26 cellular contexts compared by ENCODE assay signal in the genomic region with DNA sequence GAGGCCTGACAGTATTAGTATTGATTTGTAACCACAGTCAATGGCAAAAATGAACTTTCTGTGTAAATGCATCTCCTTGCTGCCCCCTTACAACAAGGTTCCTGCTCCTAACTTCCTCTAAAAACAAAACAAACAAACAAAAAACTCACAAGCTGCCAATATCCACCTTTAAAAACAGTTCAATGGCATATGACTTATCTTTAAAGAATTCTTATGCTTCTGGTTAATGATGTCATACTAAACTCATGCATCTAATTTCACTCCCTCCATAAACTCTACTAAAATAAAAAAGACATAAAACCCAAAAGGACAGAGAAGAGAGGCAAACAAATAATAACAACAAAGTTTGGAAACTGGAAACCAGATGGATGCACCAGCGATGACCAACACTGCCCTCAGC. TPM values are rescaled to one million over a fixed set of nuclear protein-coding genes. Genes with fewer than 3 reads are reported as not detected.
"Had no signal": no experiment of that assay in that cellular context is flagged by ENCODE, and none has a peak within 500 bp of the region (broad histone marks: within the 10 kb centered on the region; RNA-seq: fewer than 3 reads in every experiment).

No MANE protein-coding gene starts in this region.

- H3K27ac ChIP-seq: adrenal gland, gastroesophageal sphincter, heart left ventricle, left ventricle myocardium inferior, parathyroid adenoma, thyroid gland, VCaP had no signal

- H3K36me3 ChIP-seq: adrenal gland, gastroesophageal sphincter, heart left ventricle, left ventricle myocardium inferior, thyroid gland had no signal

- H3K27me3 Mint-ChIP-seq: activated naive CD4-positive, alpha-beta T cell treated with anti-CD3 and anti-CD28 coated beads, Interleukin-2, amount 50 U/mL, for 24 hours had no signal

- ATAC-seq: activated T-cell treated with anti-CD3 and anti-CD28 coated beads, Interleukin-2, amount 50 U/mL, for 72 hours; gastroesophageal sphincter; heart left ventricle had no signal

- H3K4me1 Mint-ChIP-seq: activated naive CD4-positive, alpha-beta T cell treated with anti-CD3 and anti-CD28 coated beads, Interleukin-2, amount 50 U/mL, for 24 hours; nephron had no signal

- H3K27me3 ChIP-seq: adrenal gland, gastroesophageal sphincter, heart left ventricle, thyroid gland had no signal

- H2AFZ ChIP-seq: parathyroid adenoma had no signal

- DNase-seq: activated CD4-positive, alpha-beta T cell treated with anti-CD3 and anti-CD28 coated beads, Interleukin-2, amount 50 U/mL, for 1 hour; activated CD4-positive, CD25-positive, alpha-beta regulatory T cell treated with anti-CD3 and anti-CD28 coated beads, Interleukin-2, amount 50 U/mL, for 72 hours; activated CD8-positive, alpha-beta memory T cell treated with anti-CD3 and anti-CD28 coated beads, Interleukin-2, amount 50 U/mL, for 48 hours; activated gamma-delta T cell; activated T-cell treated with anti-CD3 and anti-CD28 coated beads, Interleukin-2, amount 50 U/mL, for 72 hours; adrenal gland; dermis blood vessel endothelial cell; effector memory CD4-positive, alpha-beta T cell; heart left ventricle; left ventricle myocardium inferior; mammary epithelial cell; midbrain; stimulated activated naive CD4-positive, alpha-beta T cell; T-helper 2 cell; thyroid gland had no signal

- H3K9ac ChIP-seq: parathyroid adenoma had no signal

- H3K9me3 ChIP-seq: adrenal gland, thyroid gland had no signal

- H3K4me3 Mint-ChIP-seq: activated naive CD4-positive, alpha-beta T cell treated with anti-CD3 and anti-CD28 coated beads, Interleukin-2, amount 50 U/mL, for 24 hours; activated T-cell treated with anti-CD3 and anti-CD28 coated beads, Interleukin-2, amount 50 U/mL, for 72 hours; nephron had no signal

- H3K4me1 ChIP-seq: adrenal gland, gastroesophageal sphincter, heart left ventricle, left ventricle myocardium inferior, parathyroid adenoma, thyroid gland had no signal

- H3K4me3 ChIP-seq: adrenal gland, gastroesophageal sphincter, heart left ventricle, left ventricle myocardium inferior, thyroid gland had no signal

- H3K27ac Mint-ChIP-seq: activated naive CD4-positive, alpha-beta T cell treated with anti-CD3 and anti-CD28 coated beads, Interleukin-2, amount 50 U/mL, for 24 hours; activated T-cell treated with anti-CD3 and anti-CD28 coated beads, Interleukin-2, amount 50 U/mL, for 72 hours; nephron had no signal

- H3K79me2 ChIP-seq: parathyroid adenoma had no signal

- H3K36me3 Mint-ChIP-seq: activated naive CD4-positive, alpha-beta T cell treated with anti-CD3 and anti-CD28 coated beads, Interleukin-2, amount 50 U/mL, for 24 hours had no signal

- FAIRE-seq: astrocyte had no signal

RNA-seq across cellular contexts. Expression of a gene that starts 9.0 kb away (rescaled TPM):
- total RNA-seq: activated T-cell treated with anti-CD3 and anti-CD28 coated beads, Interleukin-2, amount 50 U/mL, for 72 hours; adrenal gland; astrocyte; cerebellum; dermis blood vessel endothelial cell; fibroblast of lung; gastroesophageal sphincter; heart left ventricle; kidney epithelial cell; left ventricle myocardium inferior; mammary epithelial cell; subcutaneous adipose tissue; thyroid gland; ureter had no signal
- polyA plus RNA-seq: adrenal gland, fibroblast of lung, heart left ventricle, mammary epithelial cell had no signal

RNA-seq across cellular contexts. Expression of a gene that starts 16.8 kb away (rescaled TPM):
- total RNA-seq: activated T-cell treated with anti-CD3 and anti-CD28 coated beads, Interleukin-2, amount 50 U/mL, for 72 hours; adrenal gland; astrocyte; cerebellum; dermis blood vessel endothelial cell; fibroblast of lung; gastroesophageal sphincter; heart left ventricle; kidney epithelial cell; left ventricle myocardium inferior; subcutaneous adipose tissue; thyroid gland; ureter had no signal
- polyA plus RNA-seq: adrenal gland, fibroblast of lung, heart left ventricle, mammary epithelial cell had no signal

RNA-seq across cellular contexts. Expression of a gene that starts 17.2 kb away (rescaled TPM):
- total RNA-seq: adrenal gland, astrocyte, cerebellum, dermis blood vessel endothelial cell, fibroblast of lung, gastroesophageal sphincter, heart left ventricle, kidney epithelial cell, left ventricle myocardium inferior, mammary epithelial cell, subcutaneous adipose tissue, thyroid gland, ureter had no signal
- polyA plus RNA-seq: adrenal gland, heart left ventricle, mammary epithelial cell had no signal

RNA-seq across cellular contexts. Expression of a gene that starts 25.5 kb away (rescaled TPM):
- total RNA-seq: activated T-cell treated with anti-CD3 and anti-CD28 coated beads, Interleukin-2, amount 50 U/mL, for 72 hours; adrenal gland; astrocyte; cerebellum; dermis blood vessel endothelial cell; gastroesophageal sphincter; heart left ventricle; kidney epithelial cell; left ventricle myocardium inferior; mammary epithelial cell; subcutaneous adipose tissue; thyroid gland had no signal
- polyA plus RNA-seq: adrenal gland, heart left ventricle, mammary epithelial cell had no signal

RNA-seq across cellular contexts. Expression of a gene that starts 47.0 kb away (rescaled TPM):
- total RNA-seq: activated T-cell treated with anti-CD3 and anti-CD28 coated beads, Interleukin-2, amount 50 U/mL, for 72 hours; astrocyte; dermis blood vessel endothelial cell; fibroblast of lung; gastroesophageal sphincter; left ventricle myocardium inferior; ureter had no signal
- polyA plus RNA-seq: heart left ventricle, mammary epithelial cell had no signal
